15 cellular contexts compared by ENCODE assay signal in genomic region chr22:23499845-23500500, GRCh38.
"Had no signal": no experiment of that assay in that cellular context is flagged by ENCODE, and none has a peak within 500 bp of the region (broad histone marks: within the 10 kb centered on the region; RNA-seq: fewer than 3 reads in every experiment).

No MANE protein-coding gene starts in this region.

- H3K27me3 Mint-ChIP-seq: activated CD4-positive, alpha-beta memory T cell treated with anti-CD3 and anti-CD28 coated beads, Interleukin-2, amount 10 ng/mL, durations not matched to agents 7 days and 5 days had no signal

- H3K4me3 Mint-ChIP-seq: activated B cell treated with CpG ODN at 0.5 μM for 24 hours; activated CD4-positive, alpha-beta memory T cell treated with anti-CD3 and anti-CD28 coated beads, Interleukin-2, amount 10 ng/mL, durations not matched to agents 7 days and 5 days; activated T-cell treated with anti-CD3 and anti-CD28 coated beads, Interleukin-2, amount 50 U/mL, for 4 hours; neural crest cell; T-cell had no signal

- ATAC-seq: activated T-cell treated with anti-CD3 and anti-CD28 coated beads, Interleukin-2, amount 50 U/mL, for 4 hours; gastroesophageal sphincter; heart right ventricle; sciatic nerve; T-cell had no signal

- H3K9me3 Mint-ChIP-seq: activated B cell treated with CpG ODN at 0.5 μM for 24 hours; activated CD4-positive, alpha-beta memory T cell treated with anti-CD3 and anti-CD28 coated beads, Interleukin-2, amount 10 ng/mL, durations not matched to agents 7 days and 5 days; activated T-cell treated with anti-CD3 and anti-CD28 coated beads, Interleukin-2, amount 50 U/mL, for 4 hours; immature natural killer cell; neural crest cell; T-cell had no signal

- H3K36me3 Mint-ChIP-seq: immature natural killer cell, T-cell had no signal

- DNase-seq: activated B cell treated with CpG ODN at 0.5 μM for 24 hours; activated CD4-positive, alpha-beta memory T cell treated with anti-CD3 and anti-CD28 coated beads, Interleukin-2, amount 10 ng/mL, durations not matched to agents 7 days and 5 days; activated CD4-positive, alpha-beta T cell treated with anti-CD3 and anti-CD28 coated beads for 48 hours; activated naive CD4-positive, alpha-beta T cell treated with anti-CD3 and anti-CD28 coated beads, Interleukin-2, amount 50 U/mL, for 16 hours; activated T-cell treated with anti-CD3 and anti-CD28 coated beads, Interleukin-2, amount 50 U/mL, for 4 hours; cortex of kidney; heart right ventricle; immature natural killer cell; midbrain; stimulated activated CD8-positive, alpha-beta memory T cell treated with anti-CD3 and anti-CD28 coated beads, Interleukin-4, amount 100 ng/mL, for 48 hours; stimulated activated naive CD4-positive, alpha-beta T cell; T-cell had no signal

- H3K27ac Mint-ChIP-seq: activated B cell treated with CpG ODN at 0.5 μM for 24 hours; activated CD4-positive, alpha-beta memory T cell treated with anti-CD3 and anti-CD28 coated beads, Interleukin-2, amount 10 ng/mL, durations not matched to agents 7 days and 5 days; T-cell had no signal
